9 cellular contexts compared by ENCODE assay signal in genomic region chr19:38255759-38256052, GRCh38. TPM values are rescaled to one million over a fixed set of nuclear protein-coding genes. Genes with fewer than 3 reads are reported as not detected.
DNase-seq lines count a peak whose midpoint lies in the region; ATAC-seq and TF ChIP-seq lines count a peak whose summit lies in the region.
"Had no signal": no experiment of that assay in that cellular context is flagged by ENCODE, and none has a peak within 500 bp of the region (broad histone marks: within the 10 kb centered on the region; RNA-seq: fewer than 3 reads in every experiment).

No MANE protein-coding gene starts in this region.

- intact Hi-C loops in activated T-helper 2 cell treated with anti-CD3 and anti-CD28 coated beads, Interferon-gamma antibody, Interleukin-2, Interleukin-4, amounts not matched to agents 10 μg/mL and 5 μg/mL and 100 μg/mL, durations not matched to agents 14 hours and 24 hours and 36 hours (cut with micrococcal nuclease), result loop anchor here (1.0 to 5.0 kb wide), 2 partner anchors 9 to 82 kb away; partner anchors contain the start of genes CATSPERG and SPINT2
- intact Hi-C loops in sigmoid colon (cut with DNase I), result no loop called here

- ATAC-seq in HG03342 (IDR thresholded peaks at IDR 0.05; ENCODE audit: unreplicated experiment) (no peak), HG02840 (IDR thresholded peaks at IDR 0.05; ENCODE audit: low FRiP score, unreplicated experiment) (no peak), GM21576 (IDR thresholded peaks at IDR 0.05; ENCODE audit: unreplicated experiment) (no peak)

- H3K27ac Mint-ChIP-seq in activated T-helper 2 cell treated with anti-CD3 and anti-CD28 coated beads, Interferon-gamma antibody, Interleukin-2, Interleukin-4, amounts not matched to agents 10 μg/mL and 5 μg/mL and 100 μg/mL, durations not matched to agents 14 hours and 24 hours and 36 hours, result peak overlapping the region; percentile 64

- H3K4me3 Mint-ChIP-seq in activated T-helper 2 cell treated with anti-CD3 and anti-CD28 coated beads, Interferon-gamma antibody, Interleukin-2, Interleukin-4, amounts not matched to agents 10 μg/mL and 5 μg/mL and 100 μg/mL, durations not matched to agents 14 hours and 24 hours and 36 hours (ENCODE audit: low read depth), result peak overlapping the region; percentile 84

- H3K27ac ChIP-seq in sigmoid colon, result peak overlapping the region; percentile 90 to 94 (median 92)

- peaks cover 22% of the 10 kb centered on the region for H3K4me1 Mint-ChIP-seq in activated T-helper 2 cell treated with anti-CD3 and anti-CD28 coated beads, Interferon-gamma antibody, Interleukin-2, Interleukin-4, amounts not matched to agents 10 μg/mL and 5 μg/mL and 100 μg/mL, durations not matched to agents 14 hours and 24 hours and 36 hours (ENCODE audit: low read depth)

- H3K9me3 Mint-ChIP-seq in activated T-helper 2 cell treated with anti-CD3 and anti-CD28 coated beads, Interferon-gamma antibody, Interleukin-2, Interleukin-4, amounts not matched to agents 10 μg/mL and 5 μg/mL and 100 μg/mL, durations not matched to agents 14 hours and 24 hours and 36 hours, result no peaks in the 10 kb centered on the region

- H3K4me1 ChIP-seq in iPS-15b (ENCODE audit: control insufficient read depth, insufficient read depth, low read length) (peaks cover 13% of the 10 kb centered on the region), sigmoid colon (peaks cover 0 to 55% (median 37%) of the 10 kb centered on the region in 4 donors)

- no peak for TF ChIP-seq EP300 in sigmoid colon (IDR thresholded peaks at IDR 0.05)

- peak overlapping the region; percentile 4 for H3K9ac ChIP-seq in iPS-15b (ENCODE audit: low read depth, low read length)

- DNase-seq in H7 (no peak), sigmoid colon (no peak)
- no peak for DNase-seq in activated T-helper 2 cell treated with anti-CD3 and anti-CD28 coated beads, Interferon-gamma antibody, Interleukin-2, Interleukin-4, amounts not matched to agents 10 μg/mL and 5 μg/mL and 100 μg/mL, durations not matched to agents 14 hours and 24 hours and 36 hours (ENCODE audit: low spot score)
- DNase-seq in central memory CD4-positive, alpha-beta T cell, result no peak
- DNase-seq: NCI-H226 had no signal

- no peaks in the 10 kb centered on the region for H3K9me3 ChIP-seq in iPS-15b (ENCODE audit: control insufficient read depth, insufficient read depth, low read length)
- H3K9me3 ChIP-seq in sigmoid colon, result no peaks in the 10 kb centered on the region

- H3K36me3 Mint-ChIP-seq in activated T-helper 2 cell treated with anti-CD3 and anti-CD28 coated beads, Interferon-gamma antibody, Interleukin-2, Interleukin-4, amounts not matched to agents 10 μg/mL and 5 μg/mL and 100 μg/mL, durations not matched to agents 14 hours and 24 hours and 36 hours (ENCODE audit: low read depth), result peaks cover 16% of the 10 kb centered on the region

- H3K4me3 ChIP-seq in H7 (ENCODE audit: insufficient read depth, low read depth, low read length) (peak overlapping the region; percentile 62), iPS-15b (ENCODE audit: low read depth, low read length) (peak overlapping the region; percentile 53), sigmoid colon (peak overlapping the region; percentile 60 to 86 (median 67))

- H3K27me3 ChIP-seq in H7 (ENCODE audit: control insufficient read depth, insufficient read depth, low read length), result peaks cover 9% of the 10 kb centered on the region
- peaks cover 7% of the 10 kb centered on the region for H3K27me3 ChIP-seq in iPS-15b (ENCODE audit: control insufficient read depth, insufficient read depth, low read length)
- H3K27me3 ChIP-seq in sigmoid colon, result no peaks in the 10 kb centered on the region

- TF ChIP-seq POLR2A in sigmoid colon (IDR thresholded peaks at IDR 0.05), result no peak

- 47 to 51% methylated on average over 10 of the region's 10 CpGs for WGBS in sigmoid colon, 2 donors

- no peak for TF ChIP-seq CTCF in sigmoid colon (IDR thresholded peaks at IDR 0.05)

- H3K27me3 Mint-ChIP-seq in activated T-helper 2 cell treated with anti-CD3 and anti-CD28 coated beads, Interferon-gamma antibody, Interleukin-2, Interleukin-4, amounts not matched to agents 10 μg/mL and 5 μg/mL and 100 μg/mL, durations not matched to agents 14 hours and 24 hours and 36 hours (ENCODE audit: low read depth), result no peaks in the 10 kb centered on the region

- no peaks in the 10 kb centered on the region for H3K36me3 ChIP-seq in H7 (replicated peaks; ENCODE audit: control insufficient read depth, insufficient read depth, low read length)
- H3K36me3 ChIP-seq in iPS-15b (ENCODE audit: control insufficient read depth, insufficient read depth, low read length), result peaks cover 6% of the 10 kb centered on the region
- no peaks in the 10 kb centered on the region for H3K36me3 ChIP-seq in sigmoid colon

RNA-seq across cellular contexts. Expression of gene PPP1R14A, which starts 0.5 kb away (rescaled TPM):
- total RNA-seq in H7 (2014; rRNA removed; shearing (Covaris generic)), result 3.5 and 3.7 TPM in 2 replicates
- total RNA-seq in activated T-helper 2 cell treated with anti-CD3 and anti-CD28 coated beads, Interferon-gamma antibody, Interleukin-2, Interleukin-4, amounts not matched to agents 10 μg/mL and 5 μg/mL and 100 μg/mL, durations not matched to agents 14 hours and 24 hours and 36 hours, result 98.7 and 98.9 TPM in 2 replicates
- total RNA-seq in sigmoid colon, result 100 to 1,000 TPM; 441 to 736 (median 473) TPM
- 10 to 100 TPM; 24.6 to 93.9 (median 29.9) TPM for polyA plus RNA-seq in sigmoid colon

RNA-seq across cellular contexts. Expression of gene SPINT2, which starts 8.7 kb away (rescaled TPM):
- total RNA-seq in H7 (2014; rRNA removed; shearing (Covaris generic)), result 143 and 153 TPM in 2 replicates
- total RNA-seq in activated T-helper 2 cell treated with anti-CD3 and anti-CD28 coated beads, Interferon-gamma antibody, Interleukin-2, Interleukin-4, amounts not matched to agents 10 μg/mL and 5 μg/mL and 100 μg/mL, durations not matched to agents 14 hours and 24 hours and 36 hours, result 161 and 165 TPM in 2 replicates
- total RNA-seq in sigmoid colon, result 10 to 100 TPM; 14.3 to 20.7 (median 16.6) TPM
- 100 to 1,000 TPM; 170 to 616 (median 178) TPM for polyA plus RNA-seq in sigmoid colon

RNA-seq across cellular contexts. Expression of gene DPF1, which starts 31.7 kb away (rescaled TPM):
- total RNA-seq in H7 (2014; rRNA removed; shearing (Covaris generic)), result 3.0 and 5.5 TPM in 2 replicates
- total RNA-seq in activated T-helper 2 cell treated with anti-CD3 and anti-CD28 coated beads, Interferon-gamma antibody, Interleukin-2, Interleukin-4, amounts not matched to agents 10 μg/mL and 5 μg/mL and 100 μg/mL, durations not matched to agents 14 hours and 24 hours and 36 hours, result 3.2 and 3.4 TPM in 2 replicates
- total RNA-seq in sigmoid colon, result not detected
- polyA plus RNA-seq in sigmoid colon, result 1 to 10 TPM in 1 of 3 donors, under 1 TPM in 1, not detected in 1; 0.12 to 1.4 TPM

RNA-seq across cellular contexts. Expression of gene C19orf33, which starts 48.3 kb away (rescaled TPM):
- 5.1 and 11.1 TPM in 2 replicates for total RNA-seq in H7 (2014; rRNA removed; shearing (Covaris generic))
- total RNA-seq in activated T-helper 2 cell treated with anti-CD3 and anti-CD28 coated beads, Interferon-gamma antibody, Interleukin-2, Interleukin-4, amounts not matched to agents 10 μg/mL and 5 μg/mL and 100 μg/mL, durations not matched to agents 14 hours and 24 hours and 36 hours, result 2.0 TPM in 1 of 2 replicates, not detected in the other
- total RNA-seq in sigmoid colon, result 10 to 100 TPM in 1 of 4 donors, 1 to 10 TPM in 1, not detected in 2; 5.8 to 18.2 TPM
- polyA plus RNA-seq in sigmoid colon, result 1,000 to 10,000 TPM in 2 of 3 donors, 100 to 1,000 TPM in 1; 704 to 2,364 (median 1,405) TPM

Comparison
In these comparisons a context has a peak if more than half of its experiments do, and no peak if none do; other contexts are left out.
1. RNA of gene PPP1R14A, which starts 0.5 kb away (total RNA-seq): 441 to 736 TPM in sigmoid colon and 98.7 to 98.9 TPM in activated T-helper 2 cell treated with anti-CD3 and anti-CD28 coated beads, Interferon-gamma antibody, Interleukin-2, Interleukin-4, amounts not matched to agents 10 μg/mL and 5 μg/mL and 100 μg/mL, durations not matched to agents 14 hours and 24 hours and 36 hours; 3.5 to 3.7 TPM in H7; every median in the first group is over 10 times any median in the second.
2. Peak in every context shown above with its lines, with median percentiles within 50 percentile points of each other: H3K4me3 ChIP-seq.